ENCODE assay signal across 8 cellular contexts in the genomic region with DNA sequence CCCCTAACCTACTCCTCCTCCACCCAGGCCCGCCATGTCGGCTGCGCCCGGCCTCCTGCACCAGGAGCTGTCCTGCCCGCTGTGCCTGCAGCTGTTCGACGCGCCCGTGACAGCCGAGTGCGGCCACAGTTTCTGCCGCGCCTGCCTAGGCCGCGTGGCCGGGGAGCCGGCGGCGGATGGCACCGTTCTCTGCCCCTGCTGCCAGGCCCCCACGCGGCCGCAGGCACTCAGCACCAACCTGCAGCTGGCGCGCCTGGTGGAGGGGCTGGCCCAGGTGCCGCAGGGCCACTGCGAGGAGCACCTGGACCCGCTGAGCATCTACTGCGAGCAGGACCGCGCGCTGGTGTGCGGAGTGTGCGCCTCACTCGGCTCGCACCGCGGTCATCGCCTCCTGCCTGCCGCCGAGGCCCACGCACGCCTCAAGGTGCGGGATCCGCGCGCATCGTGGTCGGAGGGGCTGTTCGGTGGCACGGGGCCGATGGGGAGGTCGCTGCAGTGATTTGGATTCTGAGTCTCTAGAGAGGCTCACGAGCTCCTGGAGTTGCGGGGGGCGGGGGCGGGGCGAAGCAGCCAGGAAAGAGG. TPM values are rescaled to one million over a fixed set of nuclear protein-coding genes. Genes with fewer than 3 reads are reported as not detected.
DNase-seq lines count a peak whose midpoint lies in the region; ATAC-seq and TF ChIP-seq lines count a peak whose summit lies in the region.

No MANE protein-coding gene starts in this region.

- H3K4me1 Mint-ChIP-seq in effector memory CD8-positive, alpha-beta T cell (ENCODE audit: low read depth in 2 of 2), result peaks cover 14 to 18% of the 10 kb centered on the region in 2 donors
- peaks cover 8 to 26% (median 23%) of the 10 kb centered on the region in 4 donors for H3K4me1 Mint-ChIP-seq in naive thymus-derived CD8-positive, alpha-beta T cell

- H3K9me3 Mint-ChIP-seq in effector memory CD8-positive, alpha-beta T cell, result no peaks in the 10 kb centered on the region
- no peaks in the 10 kb centered on the region for H3K9me3 Mint-ChIP-seq in naive thymus-derived CD8-positive, alpha-beta T cell

- no peak overlapping the region for H3K27ac Mint-ChIP-seq in effector memory CD8-positive, alpha-beta T cell
- H3K27ac Mint-ChIP-seq in naive thymus-derived CD8-positive, alpha-beta T cell, result peak overlapping the region in 1 of 10 donors; percentile 4

- peak overlapping the region; percentile 76 to 84 for H3K4me3 Mint-ChIP-seq in effector memory CD8-positive, alpha-beta T cell
- H3K4me3 Mint-ChIP-seq in naive thymus-derived CD8-positive, alpha-beta T cell, result peak overlapping the region; percentile 57 to 86 (median 72)

- H3K36me3 Mint-ChIP-seq in effector memory CD8-positive, alpha-beta T cell (ENCODE audit: insufficient read depth), result peaks cover 9% of the 10 kb centered on the region
- H3K36me3 Mint-ChIP-seq in naive thymus-derived CD8-positive, alpha-beta T cell, result no peaks in the 10 kb centered on the region

- POLR2A ChIA-PET in AG04449 (lab: Yijun Ruan, JAX), result interaction anchor here (1.6 kb wide), 1 partner anchor 35 kb away, joined by 8 read pairs; a partner anchor contains a TSS
- POLR2A ChIA-PET in naive thymus-derived CD8-positive, alpha-beta T cell (lab: Charles Lee), result interaction anchor here (0.6 to 4.6 kb wide), 5 partner anchors 13 to 141 kb away, joined by 3 to 34 read pairs (median 5); a partner anchor contains a TSS

- peak; percentile 44 for ATAC-seq in effector memory CD8-positive, alpha-beta T cell (replicated peaks)
- ATAC-seq in naive thymus-derived CD8-positive, alpha-beta T cell, result peak; percentile 46 to 70

- H3K4me3 ChIP-seq in AG04449 (ENCODE audit: low read depth, low read length), result peak overlapping the region; percentile 46
- H3K4me3 ChIP-seq in LNCaP clone FGC (ENCODE audit: low read depth, low read length), result peak overlapping the region; percentile 56

- H3K27me3 Mint-ChIP-seq in effector memory CD8-positive, alpha-beta T cell, result peaks cover 28 to 62% of the 10 kb centered on the region in 2 donors
- H3K27me3 Mint-ChIP-seq in naive thymus-derived CD8-positive, alpha-beta T cell, result peaks cover 6 to 46% (median 23%) of the 10 kb centered on the region in 5 donors

- DNase-seq in AG04449 (ENCODE audit: low read depth, low spot score), result no peak
- DNase-seq in LNCaP clone FGC (ENCODE audit: low read depth), result no peak
- DNase-seq in effector memory CD8-positive, alpha-beta T cell, result no peak
- DNase-seq in naive thymus-derived CD8-positive, alpha-beta T cell, result peak in 2 of 10 donors; percentile 6 to 30
- DNase-seq in HT-29 (ENCODE audit: low spot score), result no peak
- no peak for DNase-seq in NCI-H2227 (lab: John Stamatoyannopoulos, UW; ENCODE audit: unreplicated experiment)
- no peak for DNase-seq in DMS79 (lab: John Stamatoyannopoulos, UW)
- no peak for DNase-seq in RKO (ENCODE audit: low spot score)

- CTCF ChIA-PET in AG04449 (lab: Yijun Ruan, JAX), result interaction anchor here (1.0 kb wide), 1 partner anchor 228 kb away, joined by 3 read pairs; a partner anchor contains a TSS

- TF ChIP-seq CTCF in AG04449 (IDR thresholded peaks at IDR 0.05; ENCODE audit: insufficient read depth, low read length, missing control alignments) (no peak), LNCaP clone FGC (IDR thresholded peaks at IDR 0.05; ENCODE audit: control insufficient read depth, extremely low read depth, insufficient read depth) (no peak)

RNA-seq across cellular contexts. Expression of a gene that starts 0.9 kb away (rescaled TPM):
- not detected for total RNA-seq in naive thymus-derived CD8-positive, alpha-beta T cell
- not detected for polyA plus RNA-seq in naive thymus-derived CD8-positive, alpha-beta T cell
- total RNA-seq in HT-29 (2014; rRNA removed; shearing (Covaris generic)), result 0.23 and 0.84 TPM in 2 replicates

RNA-seq across cellular contexts. Expression of a gene that starts 2.1 kb away (rescaled TPM):
- total RNA-seq in naive thymus-derived CD8-positive, alpha-beta T cell, result not detected
- polyA plus RNA-seq in naive thymus-derived CD8-positive, alpha-beta T cell, result not detected
- total RNA-seq in HT-29 (2014; rRNA removed; shearing (Covaris generic)), result not detected in 2 replicates

RNA-seq across cellular contexts. Expression of a gene that starts 12.2 kb away (rescaled TPM):
- 10 to 100 TPM; 22.0 to 22.2 TPM for total RNA-seq in naive thymus-derived CD8-positive, alpha-beta T cell
- 10 to 100 TPM; 39.3 to 65.2 (median 39.7) TPM for polyA plus RNA-seq in naive thymus-derived CD8-positive, alpha-beta T cell
- total RNA-seq in HT-29 (2014; rRNA removed; shearing (Covaris generic)), result 118 and 130 TPM in 2 replicates

RNA-seq across cellular contexts. Expression of a gene that starts 34.9 kb away (rescaled TPM):
- 100 to 1,000 TPM; 607 to 637 TPM for total RNA-seq in naive thymus-derived CD8-positive, alpha-beta T cell
- 100 to 1,000 TPM; 118 to 163 (median 149) TPM for polyA plus RNA-seq in naive thymus-derived CD8-positive, alpha-beta T cell
- total RNA-seq in HT-29 (2014; rRNA removed; shearing (Covaris generic)), result 34.0 and 36.5 TPM in 2 replicates

RNA-seq across cellular contexts. Expression of a gene that starts 45.0 kb away (rescaled TPM):
- total RNA-seq in naive thymus-derived CD8-positive, alpha-beta T cell, result 1 to 10 TPM; 1.5 to 1.8 TPM
- polyA plus RNA-seq in naive thymus-derived CD8-positive, alpha-beta T cell, result 1 to 10 TPM in 1 of 3 donors, under 1 TPM in 2; 0.21 to 6.5 (median 0.77) TPM
- total RNA-seq in HT-29 (2014; rRNA removed; shearing (Covaris generic)), result 4.3 and 5.1 TPM in 2 replicates
